In the genomic region with DNA sequence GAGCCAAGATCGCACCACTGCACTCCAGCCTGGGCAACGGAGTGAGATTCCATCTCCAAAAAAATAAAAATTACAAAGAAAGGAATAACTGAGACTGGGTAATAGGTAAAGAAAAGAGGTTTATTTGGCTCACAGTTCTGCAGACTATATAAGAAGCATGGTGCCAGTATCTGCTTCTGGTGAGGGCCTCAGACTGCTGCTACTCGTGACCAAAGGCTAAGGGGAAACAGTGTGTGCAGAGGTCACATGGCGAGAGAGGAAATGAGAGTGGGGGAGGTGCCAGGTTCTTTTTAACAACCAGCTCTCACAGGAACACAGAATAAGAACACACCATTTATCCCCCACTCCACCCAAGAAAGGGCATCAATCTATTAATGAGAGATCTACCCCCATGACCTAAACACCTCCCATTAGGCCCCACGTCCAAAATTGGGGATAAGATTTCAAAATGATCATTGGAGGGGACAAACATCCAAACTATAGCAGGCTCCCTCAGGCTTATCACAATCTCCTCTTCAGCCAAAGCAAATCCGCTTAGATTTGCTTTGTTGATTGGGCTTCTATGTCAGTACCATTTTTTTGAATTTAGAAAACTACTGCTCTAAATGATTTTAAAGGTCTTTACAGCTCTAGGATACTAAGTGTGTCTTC, we compare ENCODE assay signal across 10 cellular contexts.
A peak's percentile ranks its signal among the peaks of the same experiment; 100 is the strongest.
DNase-seq lines count a peak whose midpoint lies in the region; ATAC-seq, FAIRE-seq and TF ChIP-seq lines count a peak whose summit lies in the region.
"Had no signal": no experiment of that assay in that cellular context is flagged by ENCODE, and none has a peak within 500 bp of the region (broad histone marks: within the 10 kb centered on the region; RNA-seq: fewer than 3 reads in every experiment).

No MANE protein-coding gene starts in this region.

- TF ChIP-seq RAD21 in Ishikawa (IDR thresholded peaks at IDR 0.05; ENCODE audit: low read depth), result no peak

- H3K27ac Mint-ChIP-seq in naive B cell (peak overlapping the region; percentile 10 to 86 (median 51)), HFFc6 (no peak overlapping the region)

- no peaks in the 10 kb centered on the region for H3K9me2 ChIP-seq in SU-DHL-6 (replicated peaks; ENCODE audit: insufficient read depth, low read length)

- peaks cover 0 to 3% (median 0%) of the 10 kb centered on the region in 7 donors for H3K9me3 Mint-ChIP-seq in naive B cell
- no peaks in the 10 kb centered on the region for H3K9me3 Mint-ChIP-seq in HFFc6
- H3K9me3 Mint-ChIP-seq: neural crest cell had no signal

- peaks cover 26 to 36% (median 31%) of the 10 kb centered on the region in 3 donors for H3K4me1 Mint-ChIP-seq in naive B cell
- H3K4me1 Mint-ChIP-seq in HFFc6 (ENCODE audit: low read depth), result peaks cover 6% of the 10 kb centered on the region

- no peaks in the 10 kb centered on the region for H3K36me3 ChIP-seq in SU-DHL-6 (ENCODE audit: low read length)
- H3K36me3 ChIP-seq: heart right ventricle had no signal

- no peak for TF ChIP-seq EP300 in Ishikawa (IDR thresholded peaks at IDR 0.05; ENCODE audit: borderline replicate concordance)

- H3K4me3 Mint-ChIP-seq in naive B cell, result peak overlapping the region in 7 of 8 donors; percentile 2 to 89 (median 62)
- no peak overlapping the region for H3K4me3 Mint-ChIP-seq in HFFc6
- H3K4me3 Mint-ChIP-seq: neural crest cell had no signal

- H3K27me3 Mint-ChIP-seq in naive B cell (no peaks in the 10 kb centered on the region), HFFc6 (ENCODE audit: insufficient read depth) (peaks cover 2% of the 10 kb centered on the region)

- no peaks in the 10 kb centered on the region for H4K20me1 ChIP-seq in SU-DHL-6 (ENCODE audit: low read depth, low read length)

- TF ChIP-seq CTCF in SU-DHL-6 (IDR thresholded peaks at IDR 0.05; ENCODE audit: insufficient read depth, low read length, poor library complexity, severe bottlenecking), result no peak
- TF ChIP-seq CTCF in HFFc6 (IDR thresholded peaks at IDR 0.05), result no peak

- no peak for TF ChIP-seq POLR2A in GM12891 (IDR thresholded peaks at IDR 0.05; ENCODE audit: low read depth, low read length)

- peak; percentile 94 for ATAC-seq in naive B cell (ENCODE audit: low read depth in 2 of 2)
- ATAC-seq in GM21717 (IDR thresholded peaks at IDR 0.05; ENCODE audit: unreplicated experiment), result no peak

- no peaks in the 10 kb centered on the region for H3K79me2 ChIP-seq in SU-DHL-6 (ENCODE audit: insufficient read depth, low read length)

- H3K4me2 ChIP-seq in SU-DHL-6 (ENCODE audit: low read depth, low read length, poor library complexity, severe bottlenecking), result peak overlapping the region; percentile 55

- H3K4me3 ChIP-seq in SU-DHL-6 (ENCODE audit: insufficient read depth, low read length, poor library complexity, severe bottlenecking), result peak overlapping the region; percentile 28
- H3K4me3 ChIP-seq: heart right ventricle had no signal

- peaks cover 37% of the 10 kb centered on the region for H3F3A ChIP-seq in SU-DHL-6 (ENCODE audit: insufficient read depth)

- H3K27ac ChIP-seq in SU-DHL-6 (ENCODE audit: low read depth, low read length), result peak overlapping the region; percentile 83

- H3K27me3 ChIP-seq in SU-DHL-6 (ENCODE audit: low read length), result no peaks in the 10 kb centered on the region
- H3K27me3 ChIP-seq: heart right ventricle had no signal

- H2AFZ ChIP-seq in SU-DHL-6 (ENCODE audit: low read depth, low read length, severe bottlenecking), result peak overlapping the region; percentile 50

- H3K36me3 Mint-ChIP-seq in naive B cell (no peaks in the 10 kb centered on the region), HFFc6 (ENCODE audit: low read depth) (no peaks in the 10 kb centered on the region)

- no peak for DNase-seq in GM12891 (ENCODE audit: insufficient read length, low spot score)
- peak; percentile 40 for DNase-seq in naive B cell
- no peak for DNase-seq in cerebellum (ENCODE audit: low spot score)
- no peak for DNase-seq in HFFc6
- no peak for DNase-seq in NCI-H526 treated with DMSO at 0.1 percent for 48 hours (lab: John Stamatoyannopoulos, UW)
- DNase-seq: heart right ventricle had no signal

- peaks cover 6% of the 10 kb centered on the region; the same call in 1 of the 2 replicates for H3K9me3 ChIP-seq in SU-DHL-6 (ENCODE audit: insufficient read depth, low read length)

- H3K9ac ChIP-seq in SU-DHL-6 (ENCODE audit: low read length), result peak overlapping the region; percentile 38

- FAIRE-seq in GM12891 (lab: Jason Lieb, UNC), result no peak

TF ChIP-seq in GM12891, 5 proteins besides CTCF, POLR2A, EP300 and RAD21:
- TF ChIP-seq POU2F2 (IDR thresholded peaks at IDR 0.05; ENCODE audit: low read depth, low read length) (no peak), POLR2AphosphoS5 (IDR thresholded peaks at IDR 0.05; ENCODE audit: low read depth, low read length) (no peak), SPI1 (IDR thresholded peaks at IDR 0.05; ENCODE audit: low read depth, low read length) (peak; percentile 51; the same call in 1 of the 2 replicates), PAX5 (IDR thresholded peaks at IDR 0.05; ENCODE audit: insufficient read depth, low read length, severe bottlenecking) (no peak), TAF1 (IDR thresholded peaks at IDR 0.05; ENCODE audit: low read depth, low read length) (no peak)
TF ChIP-seq in GM12891: peak in this region for 1.

TF ChIP-seq in Ishikawa, 13 proteins besides CTCF, POLR2A, EP300 and RAD21:
- no peak for TF ChIP-seq EGR1 (IDR thresholded peaks at IDR 0.05)
- TF ChIP-seq REST (IDR thresholded peaks at IDR 0.05; ENCODE audit: low read depth), result no peak
- TF ChIP-seq NFIC (IDR thresholded peaks at IDR 0.05), result no peak
- no peak for TF ChIP-seq FOXM1 (IDR thresholded peaks at IDR 0.05; ENCODE audit: borderline replicate concordance, low read depth)
- TF ChIP-seq ZBTB7A (IDR thresholded peaks at IDR 0.05; ENCODE audit: low read depth), result no peak
- no peak for TF ChIP-seq TAF1 (IDR thresholded peaks at IDR 0.05; ENCODE audit: low read depth)
- TF ChIP-seq, protein P1, sequence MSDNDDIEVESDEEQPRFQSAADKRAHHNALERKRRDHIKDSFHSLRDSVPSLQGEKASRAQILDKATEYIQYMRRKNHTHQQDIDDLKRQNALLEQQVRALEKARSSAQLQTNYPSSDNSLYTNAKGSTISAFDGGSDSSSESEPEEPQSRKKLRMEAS (IDR thresholded peaks at IDR 0.05), result no peak
- TF ChIP-seq CEBPB (IDR thresholded peaks at IDR 0.05), result no peak
- TF ChIP-seq USF1 (IDR thresholded peaks at IDR 0.05), result peak; percentile 76
- TF ChIP-seq CREB1 (IDR thresholded peaks at IDR 0.05; ENCODE audit: low read depth), result 0 out of 2 replicates have a peak, but pooled peaks have one; percentile 0
